1 cellular context compared by ENCODE assay signal in the genomic region with DNA sequence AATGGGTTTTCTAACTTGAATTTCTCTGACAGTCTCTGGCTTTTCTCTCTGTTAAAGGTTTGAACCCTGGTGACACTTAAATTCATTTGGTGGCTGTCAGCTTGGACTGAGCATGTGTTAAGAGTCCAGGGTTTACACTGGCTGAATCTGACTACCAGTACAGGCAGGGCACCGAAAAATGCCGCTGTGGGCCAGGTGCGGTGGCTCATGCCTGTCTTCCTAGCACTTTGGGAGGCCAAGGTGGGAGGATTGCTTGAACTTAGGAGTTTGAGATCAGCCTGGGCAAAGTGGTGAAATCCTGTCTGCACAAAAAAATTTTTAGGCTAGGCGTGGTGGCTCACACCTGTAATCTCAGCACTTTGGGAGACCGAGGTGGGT.
TF ChIP-seq lines count a peak whose summit lies in the region.

No MANE protein-coding gene starts in this region.

TF ChIP-seq in GM12878, 131 proteins besides CTCF, POLR2A, EP300 and RAD21:
- TF ChIP-seq, protein P1, sequence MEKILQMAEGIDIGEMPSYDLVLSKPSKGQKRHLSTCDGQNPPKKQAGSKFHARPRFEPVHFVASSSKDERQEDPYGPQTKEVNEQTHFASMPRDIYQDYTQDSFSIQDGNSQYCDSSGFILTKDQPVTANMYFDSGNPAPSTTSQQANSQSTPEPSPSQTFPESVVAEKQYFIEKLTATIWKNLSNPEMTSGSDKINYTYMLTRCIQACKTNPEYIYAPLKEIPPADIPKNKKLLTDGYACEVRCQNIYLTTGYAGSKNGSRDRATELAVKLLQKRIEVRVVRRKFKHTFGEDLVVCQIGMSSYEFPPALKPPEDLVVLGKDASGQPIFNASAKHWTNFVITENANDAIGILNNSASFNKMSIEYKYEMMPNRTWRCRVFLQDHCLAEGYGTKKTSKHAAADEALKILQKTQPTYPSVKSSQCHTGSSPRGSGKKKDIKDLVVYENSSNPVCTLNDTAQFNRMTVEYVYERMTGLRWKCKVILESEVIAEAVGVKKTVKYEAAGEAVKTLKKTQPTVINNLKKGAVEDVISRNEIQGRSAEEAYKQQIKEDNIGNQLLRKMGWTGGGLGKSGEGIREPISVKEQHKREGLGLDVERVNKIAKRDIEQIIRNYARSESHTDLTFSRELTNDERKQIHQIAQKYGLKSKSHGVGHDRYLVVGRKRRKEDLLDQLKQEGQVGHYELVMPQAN (conservative IDR thresholded peaks at IDR 0.05) = no peak
- TF ChIP-seq, protein P2, sequence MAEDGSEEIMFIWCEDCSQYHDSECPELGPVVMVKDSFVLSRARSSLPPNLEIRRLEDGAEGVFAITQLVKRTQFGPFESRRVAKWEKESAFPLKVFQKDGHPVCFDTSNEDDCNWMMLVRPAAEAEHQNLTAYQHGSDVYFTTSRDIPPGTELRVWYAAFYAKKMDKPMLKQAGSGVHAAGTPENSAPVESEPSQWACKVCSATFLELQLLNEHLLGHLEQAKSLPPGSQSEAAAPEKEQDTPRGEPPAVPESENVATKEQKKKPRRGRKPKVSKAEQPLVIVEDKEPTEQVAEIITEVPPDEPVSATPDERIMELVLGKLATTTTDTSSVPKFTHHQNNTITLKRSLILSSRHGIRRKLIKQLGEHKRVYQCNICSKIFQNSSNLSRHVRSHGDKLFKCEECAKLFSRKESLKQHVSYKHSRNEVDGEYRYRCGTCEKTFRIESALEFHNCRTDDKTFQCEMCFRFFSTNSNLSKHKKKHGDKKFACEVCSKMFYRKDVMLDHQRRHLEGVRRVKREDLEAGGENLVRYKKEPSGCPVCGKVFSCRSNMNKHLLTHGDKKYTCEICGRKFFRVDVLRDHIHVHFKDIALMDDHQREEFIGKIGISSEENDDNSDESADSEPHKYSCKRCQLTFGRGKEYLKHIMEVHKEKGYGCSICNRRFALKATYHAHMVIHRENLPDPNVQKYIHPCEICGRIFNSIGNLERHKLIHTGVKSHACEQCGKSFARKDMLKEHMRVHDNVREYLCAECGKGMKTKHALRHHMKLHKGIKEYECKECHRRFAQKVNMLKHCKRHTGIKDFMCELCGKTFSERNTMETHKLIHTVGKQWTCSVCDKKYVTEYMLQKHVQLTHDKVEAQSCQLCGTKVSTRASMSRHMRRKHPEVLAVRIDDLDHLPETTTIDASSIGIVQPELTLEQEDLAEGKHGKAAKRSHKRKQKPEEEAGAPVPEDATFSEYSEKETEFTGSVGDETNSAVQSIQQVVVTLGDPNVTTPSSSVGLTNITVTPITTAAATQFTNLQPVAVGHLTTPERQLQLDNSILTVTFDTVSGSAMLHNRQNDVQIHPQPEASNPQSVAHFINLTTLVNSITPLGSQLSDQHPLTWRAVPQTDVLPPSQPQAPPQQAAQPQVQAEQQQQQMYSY (CRISPR knock-in tag; IDR thresholded peaks at IDR 0.05) = no peak
- TF ChIP-seq IRF4 (IDR thresholded peaks at IDR 0.05; ENCODE audit: low read depth, low read length) = no peak
- TF ChIP-seq, protein P3, sequence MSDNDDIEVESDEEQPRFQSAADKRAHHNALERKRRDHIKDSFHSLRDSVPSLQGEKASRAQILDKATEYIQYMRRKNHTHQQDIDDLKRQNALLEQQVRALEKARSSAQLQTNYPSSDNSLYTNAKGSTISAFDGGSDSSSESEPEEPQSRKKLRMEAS (IDR thresholded peaks at IDR 0.05; ENCODE audit: low read depth, low read length) = no peak
- no peak for TF ChIP-seq SREBF1 (IDR thresholded peaks at IDR 0.05; ENCODE audit: low read length)
- TF ChIP-seq, protein P4, sequence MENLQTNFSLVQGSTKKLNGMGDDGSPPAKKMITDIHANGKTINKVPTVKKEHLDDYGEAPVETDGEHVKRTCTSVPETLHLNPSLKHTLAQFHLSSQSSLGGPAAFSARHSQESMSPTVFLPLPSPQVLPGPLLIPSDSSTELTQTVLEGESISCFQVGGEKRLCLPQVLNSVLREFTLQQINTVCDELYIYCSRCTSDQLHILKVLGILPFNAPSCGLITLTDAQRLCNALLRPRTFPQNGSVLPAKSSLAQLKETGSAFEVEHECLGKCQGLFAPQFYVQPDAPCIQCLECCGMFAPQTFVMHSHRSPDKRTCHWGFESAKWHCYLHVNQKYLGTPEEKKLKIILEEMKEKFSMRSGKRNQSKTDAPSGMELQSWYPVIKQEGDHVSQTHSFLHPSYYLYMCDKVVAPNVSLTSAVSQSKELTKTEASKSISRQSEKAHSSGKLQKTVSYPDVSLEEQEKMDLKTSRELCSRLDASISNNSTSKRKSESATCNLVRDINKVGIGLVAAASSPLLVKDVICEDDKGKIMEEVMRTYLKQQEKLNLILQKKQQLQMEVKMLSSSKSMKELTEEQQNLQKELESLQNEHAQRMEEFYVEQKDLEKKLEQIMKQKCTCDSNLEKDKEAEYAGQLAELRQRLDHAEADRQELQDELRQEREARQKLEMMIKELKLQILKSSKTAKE (IDR thresholded peaks at IDR 0.05; ENCODE audit: low read depth, poor library complexity, severe bottlenecking) = no peak
- no peak for TF ChIP-seq ZSCAN29 (IDR thresholded peaks at IDR 0.05)
- no peak for TF ChIP-seq KDM1A (IDR thresholded peaks at IDR 0.05; ENCODE audit: borderline replicate concordance)
- TF ChIP-seq IKZF1 (conservative IDR thresholded peaks at IDR 0.05) = no peak
- TF ChIP-seq GATAD2B (conservative IDR thresholded peaks at IDR 0.05; ENCODE audit: low read depth) = no peak
- no peak for TF ChIP-seq JUNB (IDR thresholded peaks at IDR 0.05)
